In genomic region chr2:18520605-18521031, GRCh38 we compare ENCODE assay signal across 8 cellular contexts. TPM values are rescaled to one million over a fixed set of nuclear protein-coding genes. Genes with fewer than 3 reads are reported as not detected.
DNase-seq lines count a peak whose midpoint lies in the region; ATAC-seq and TF ChIP-seq lines count a peak whose summit lies in the region.

No MANE protein-coding gene starts in this region.

- H3K36me3 Mint-ChIP-seq in neural progenitor cell = no peaks in the 10 kb centered on the region

- H3K36me3 ChIP-seq in KMS-11 (ENCODE audit: insufficient read depth) = no peaks in the 10 kb centered on the region
- H3K36me3 ChIP-seq in neural progenitor cell = no peaks in the 10 kb centered on the region
- H3K36me3 ChIP-seq in stomach = no peaks in the 10 kb centered on the region

- peak; percentile 77 for ATAC-seq in GM21529 (IDR thresholded peaks at IDR 0.05; ENCODE audit: unreplicated experiment)

- H3K27ac ChIP-seq in KMS-11 (no peak overlapping the region), neural progenitor cell (no peak overlapping the region), stomach (peak overlapping the region in 2 of 5 donors; percentile 67 to 69)

- no peaks in the 10 kb centered on the region for H4K20me1 ChIP-seq in KMS-11 (ENCODE audit: insufficient read depth)
- no peaks in the 10 kb centered on the region for H4K20me1 ChIP-seq in neural progenitor cell (ENCODE audit: low read depth)

- peak; percentile 82 for DNase-seq in DMS53 (lab: John Stamatoyannopoulos, UW)
- DNase-seq in RKO (ENCODE audit: low spot score) = peak; percentile 64
- DNase-seq in activated T-helper 1 cell treated with anti-CD3 and anti-CD28 coated beads, Interleukin-2, amount 50 U/mL, for 16 hours (ENCODE audit: low read depth in 1 of 2, low spot score in 1 of 2) = peak; percentile 54 to 61
- DNase-seq in fibroblast of the conjunctiva (ENCODE audit: low read depth) = peak; percentile 80
- peak; percentile 82 for DNase-seq in neural progenitor cell (ENCODE audit: low spot score)
- peak; percentile 84 for DNase-seq in stomach

- H3K4me3 Mint-ChIP-seq in neural progenitor cell = no peak overlapping the region

- H3K27me3 Mint-ChIP-seq in neural progenitor cell (ENCODE audit: insufficient read depth, low read depth) = peaks cover 6% of the 10 kb centered on the region

- H3K9ac ChIP-seq in KMS-11 (no peak overlapping the region), neural progenitor cell (no peak overlapping the region)

- no peak for TF ChIP-seq EP300 in stomach (IDR thresholded peaks at IDR 0.05)

- H3F3A ChIP-seq in neural progenitor cell (ENCODE audit: low read depth) = no peaks in the 10 kb centered on the region

- peaks cover 7% of the 10 kb centered on the region for H3K4me1 Mint-ChIP-seq in neural progenitor cell

- intact Hi-C loops in stomach (cut with DNase I; ENCODE audit: low total_unique reads) = loop anchor here (10.0 kb wide), 2 partner anchors 224 to 844 kb away; no protein-coding TSS in a partner anchor

- TF ChIP-seq CTCF in KMS-11 (conservative IDR thresholded peaks at IDR 0.05; ENCODE audit: low read depth, low read length) (peak; percentile 93), neural progenitor cell (IDR thresholded peaks at IDR 0.05) (peak; percentile 96), stomach (IDR thresholded peaks at IDR 0.05) (peak in 5 of 7 experiments; percentile 76 to 89 (median 87))

- WGBS in stomach, 5 donors = 16 to 20% (median 17%) methylated on average over 5 of the region's 5 CpGs

- H3K27me3 ChIP-seq in KMS-11 (ENCODE audit: insufficient read depth, low read depth) (no peaks in the 10 kb centered on the region), neural progenitor cell (no peaks in the 10 kb centered on the region), stomach (no peaks in the 10 kb centered on the region)

- no peaks in the 10 kb centered on the region for H3K9me3 Mint-ChIP-seq in neural progenitor cell

- H2AFZ ChIP-seq in KMS-11 (ENCODE audit: low read depth) (no peak overlapping the region), neural progenitor cell (replicated peaks) (peak overlapping the region; percentile 75)

- no peaks in the 10 kb centered on the region for H3K9me3 ChIP-seq in neural progenitor cell (ENCODE audit: low read depth)
- H3K9me3 ChIP-seq in stomach = no peaks in the 10 kb centered on the region

- H3K4me3 ChIP-seq in KMS-11 (IDR thresholded peaks at IDR 0.05; ENCODE audit: insufficient read depth, low read depth, low read length) = no peak overlapping the region
- no peak overlapping the region for H3K4me3 ChIP-seq in neural progenitor cell
- no peak overlapping the region for H3K4me3 ChIP-seq in stomach

- H3K27ac Mint-ChIP-seq in neural progenitor cell = peak overlapping the region; percentile 50

- TF ChIP-seq POLR2A in stomach (IDR thresholded peaks at IDR 0.05) = no peak

- H3K79me2 ChIP-seq in KMS-11 (ENCODE audit: insufficient read depth, low read depth) (no peaks in the 10 kb centered on the region), neural progenitor cell (ENCODE audit: low read depth) (no peaks in the 10 kb centered on the region)

- H3K4me1 ChIP-seq in KMS-11 (ENCODE audit: low read depth, poor library complexity, severe bottlenecking) = no peaks in the 10 kb centered on the region
- H3K4me1 ChIP-seq in neural progenitor cell = no peaks in the 10 kb centered on the region
- H3K4me1 ChIP-seq in stomach = peaks cover 0 to 48% (median 22%) of the 10 kb centered on the region in 4 donors

- no peak overlapping the region for H3K4me2 ChIP-seq in KMS-11
- H3K4me2 ChIP-seq in neural progenitor cell = no peak overlapping the region

RNA-seq across cellular contexts. Expression of gene RDH14, which starts 39.8 kb away (rescaled TPM):
- total RNA-seq in neural progenitor cell (ENCODE audit: low replicate concordance) (27.7 and 33.5 TPM in 2 replicates), stomach (10 to 100 TPM in 4 of 5 donors, not detected in 1; 34.9 to 66.1 (median 45.6) TPM)
- 10 to 100 TPM; 13.3 to 16.9 (median 15.4) TPM for polyA plus RNA-seq in stomach
